10 cellular contexts compared by ENCODE assay signal in genomic region chr19:752652-753517, GRCh38. TPM values are rescaled to one million over a fixed set of nuclear protein-coding genes. Genes with fewer than 3 reads are reported as not detected.
DNase-seq lines count a peak whose midpoint lies in the region; ATAC-seq, FAIRE-seq and TF ChIP-seq lines count a peak whose summit lies in the region.
"Had no signal": no experiment of that assay in that cellular context is flagged by ENCODE, and none has a peak within 500 bp of the region (broad histone marks: within the 10 kb centered on the region; RNA-seq: fewer than 3 reads in every experiment).

No MANE protein-coding gene starts in this region.

- no peaks in the 10 kb centered on the region for H4K20me1 ChIP-seq in K562 (replicated peaks; ENCODE audit: control insufficient read depth, insufficient read depth, low read length)

- no peak overlapping the region for H3K27ac ChIP-seq in K562 (ENCODE audit: extremely low read depth, low read depth, low read length)
- peak overlapping the region; percentile 3 to 70 for H3K27ac ChIP-seq in uterus
- H3K27ac ChIP-seq in caudate nucleus (ENCODE audit: low read depth, low read length), result no peak overlapping the region

- TF ChIP-seq EP300 in K562 (IDR thresholded peaks at IDR 0.05; ENCODE audit: low read length), result no peak

- TF ChIP-seq CTCF in K562 (IDR thresholded peaks at IDR 0.05 in 2 of 3, conservative IDR thresholded peaks at IDR 0.05 in 1 of 3; ENCODE audit: insufficient read depth in 2 of 3, low read depth in 1 of 3, low read length in 3 of 3), result no peak
- TF ChIP-seq CTCF in uterus (IDR thresholded peaks at IDR 0.05), result no peak

- no peaks in the 10 kb centered on the region for H3K4me1 Mint-ChIP-seq in T-helper 2 cell treated with Interferon-gamma antibody and Interleukin-4, amounts not matched to agents 5 μg/mL and 100 μg/mL, for 36 hours (ENCODE audit: low read depth)
- H3K4me1 Mint-ChIP-seq: CD8-positive, alpha-beta memory T cell; central memory CD8-positive, alpha-beta T cell had no signal

- peak; percentile 28 for DNase-seq in NCI-H748 (lab: John Stamatoyannopoulos, UW; ENCODE audit: unreplicated experiment)
- DNase-seq in NCI-H748 treated with DMSO at 0.1 percent for 48 hours (lab: John Stamatoyannopoulos, UW), result no peak
- DNase-seq in K562 (ENCODE audit: extremely low read depth in 1 of 4, low spot score in 3 of 4), result peak in 2 of 4 experiments; percentile 21 to 34
- DNase-seq in left colon, result peak; percentile 87 to 96
- peak in 1 of 2 donors; percentile 65 for DNase-seq in uterus
- no peak for DNase-seq in T-helper 2 cell treated with Interferon-gamma antibody and Interleukin-4, amounts not matched to agents 5 μg/mL and 100 μg/mL, for 36 hours (ENCODE audit: low spot score)
- DNase-seq in caudate nucleus (lab: John Stamatoyannopoulos, UW), result no peak
- no peak for DNase-seq in NCI-H345 (lab: John Stamatoyannopoulos, UW)
- DNase-seq: CD8-positive, alpha-beta memory T cell had no signal

- intact Hi-C loops in K562 (cut with micrococcal nuclease), result no loop called here
- intact Hi-C loops in left colon (cut with DNase I, micrococcal nuclease), result no loop called here
- intact Hi-C loops in uterus (cut with DNase I; ENCODE audit: low total_unique reads), result no loop called here

- no peaks in the 10 kb centered on the region for H3K79me2 ChIP-seq in K562 (ENCODE audit: control insufficient read depth, insufficient read depth, low read length)

- H3K4me3 ChIP-seq in K562 (no peak overlapping the region), uterus (no peak overlapping the region)

- H3K9me3 ChIP-seq in K562 (replicated peaks; ENCODE audit: control insufficient read depth, insufficient read depth, low read depth, low read length), result peaks cover 5% of the 10 kb centered on the region; the same call in 1 of the 2 replicates
- peaks cover 0 to 2% of the 10 kb centered on the region in 2 donors for H3K9me3 ChIP-seq in uterus

- no peaks in the 10 kb centered on the region for H3K27me3 ChIP-seq in K562 (ENCODE audit: control insufficient read depth in 2 of 2, insufficient read depth in 2 of 2, low read length in 2 of 2)
- no peaks in the 10 kb centered on the region for H3K27me3 ChIP-seq in uterus

- no peak overlapping the region for H3K27ac Mint-ChIP-seq in T-helper 2 cell treated with Interferon-gamma antibody and Interleukin-4, amounts not matched to agents 5 μg/mL and 100 μg/mL, for 36 hours
- H3K27ac Mint-ChIP-seq: CD8-positive, alpha-beta memory T cell had no signal

- no peaks in the 10 kb centered on the region for H3K9me1 ChIP-seq in K562 (ENCODE audit: control insufficient read depth, insufficient read depth, low read length)

- H3K36me3 ChIP-seq in K562 (ENCODE audit: control insufficient read depth, insufficient read depth, low read length) (no peaks in the 10 kb centered on the region), uterus (no peaks in the 10 kb centered on the region)

- H3K9me3 Mint-ChIP-seq in T-helper 2 cell treated with Interferon-gamma antibody and Interleukin-4, amounts not matched to agents 5 μg/mL and 100 μg/mL, for 36 hours, result no peaks in the 10 kb centered on the region
- H3K9me3 Mint-ChIP-seq: central memory CD8-positive, alpha-beta T cell had no signal

- BruUV-seq in K562 (replicated peaks; lab: Mats Ljungman, UMichigan), result no TSS peak

- 36% methylated on average over 35 of the region's 39 CpGs for WGBS in K562 (ENCODE audit: insufficient coverage, low coverage, missing lambda C conversion rate)

- H3K9ac ChIP-seq in K562 (ENCODE audit: insufficient read depth in 1 of 2, low read depth in 2 of 2, low read length in 2 of 2), result peak overlapping the region in 1 of 2 experiments; percentile 3; a peak in 1 of 4 replicates

- peak; percentile 26 for FAIRE-seq in K562 (lab: Jason Lieb, UNC)

- POLR2A ChIA-PET in K562 (lab: Yijun Ruan, JAX), result interaction anchor here (0.5 to 1.6 kb wide), 7 partner anchors 8 to 1519 kb away, joined by 3 to 6 read pairs (median 3); no protein-coding TSS in a partner anchor

- ATAC-seq in K562, result no peak
- peak; percentile 52 for ATAC-seq in left colon

- no peaks in the 10 kb centered on the region for H3K27me3 Mint-ChIP-seq in T-helper 2 cell treated with Interferon-gamma antibody and Interleukin-4, amounts not matched to agents 5 μg/mL and 100 μg/mL, for 36 hours (ENCODE audit: low read depth)
- H3K27me3 Mint-ChIP-seq: central memory CD8-positive, alpha-beta T cell had no signal

- CTCF ChIA-PET in K562 (lab: Yijun Ruan, JAX; ENCODE audit: low intra/inter-chr PET ratio), result interaction anchor here (0.6 to 0.8 kb wide), 2 partner anchors 381 to 685 kb away, joined by 3 to 4 read pairs; partner anchors contain the start of gene RPS15

- H3K4me2 ChIP-seq in K562 (ENCODE audit: insufficient read depth, low read length), result no peak overlapping the region

- no peak overlapping the region for H2AFZ ChIP-seq in K562 (ENCODE audit: low read depth, low read length)

- no peaks in the 10 kb centered on the region for H3K36me3 Mint-ChIP-seq in T-helper 2 cell treated with Interferon-gamma antibody and Interleukin-4, amounts not matched to agents 5 μg/mL and 100 μg/mL, for 36 hours (ENCODE audit: low read depth)
- H3K36me3 Mint-ChIP-seq: CD8-positive, alpha-beta memory T cell had no signal

- H3K4me3 Mint-ChIP-seq in T-helper 2 cell treated with Interferon-gamma antibody and Interleukin-4, amounts not matched to agents 5 μg/mL and 100 μg/mL, for 36 hours, result no peak overlapping the region
- H3K4me3 Mint-ChIP-seq: CD8-positive, alpha-beta memory T cell; central memory CD8-positive, alpha-beta T cell had no signal

- TF ChIP-seq POLR2A in K562 (conservative IDR thresholded peaks at IDR 0.05), result no peak
- TF ChIP-seq POLR2A in uterus (IDR thresholded peaks at IDR 0.05), result no peak

- in situ Hi-C loops in K562 (cut with MboI), result loop anchor here (25.0 kb wide), 1 partner anchor 484 kb away; the partner anchor contains the start of genes ATP5F1D, CBARP and MIDN

- peaks cover 11 to 56% of the 10 kb centered on the region in 2 experiments; a peak in 4 of 5 replicates for H3K4me1 ChIP-seq in K562 (replicated peaks in 1 of 2; ENCODE audit: control insufficient read depth in 2 of 2, insufficient read depth in 2 of 2, low read length in 2 of 2)
- no peaks in the 10 kb centered on the region for H3K4me1 ChIP-seq in uterus

- TF ChIP-seq RAD21 in K562 (CRISPR knock-in tag; conservative IDR thresholded peaks at IDR 0.05 in 1 of 2, IDR thresholded peaks at IDR 0.05 in 1 of 2), result no peak

RNA-seq across cellular contexts. Expression of gene MISP, which starts 2.0 kb away (rescaled TPM):
- total RNA-seq in K562 (2011; cell fraction: chromatin; rRNA removed; ENCODE audit: low replicate concordance), result not detected in 2 replicates
- total RNA-seq in K562 (2011; cell fraction: nucleolus; rRNA removed), result not detected in 2 replicates
- total RNA-seq in K562 (2011; cell fraction: nucleoplasm; rRNA removed), result not detected in 2 replicates
- total RNA-seq in K562 (2014; rRNA removed), result 0.05 and 0.24 TPM in 2 replicates
- not detected in 2 replicates for total RNA-seq in K562 (2014; rRNA removed; fragmentation: Illumina TruSeq; extraction: Trizol)
- not detected in 2 replicates for total RNA-seq in K562 (2015; rRNA removed; fragmentation: Illumina TruSeq; extraction: Trizol)
- 0.20 and 0.29 TPM in 2 replicates for total RNA-seq in K562 (2021)
- polyA plus RNA-seq in K562 (2011; rRNA removed), result 0.03 and 0.06 TPM in 2 replicates
- polyA plus RNA-seq in K562 (2011; cell fraction: cytosol; rRNA removed), result 0.10 and 0.13 TPM in 2 replicates
- 0.10 TPM in 1 of 2 replicates, not detected in the other for polyA plus RNA-seq in K562 (2011; cell fraction: nucleus; rRNA removed)
- polyA plus RNA-seq in K562 (2012), result 0.04 and 0.07 TPM in 2 replicates
- polyA plus RNA-seq in K562 (2014; fragmentation: Illumina TruSeq; extraction: Trizol), result not detected in 2 replicates
- not detected for polyA plus RNA-seq in K562 (2014; fragmentation: Nextera tagmentation; extraction: Ambion mirVana)
- 0.04 TPM in 1 of 2 replicates, not detected in the other for polyA plus RNA-seq in K562 (2014; rRNA removed)
- polyA minus RNA-seq in K562 (2011; rRNA and poly(A)+ RNA removed), result not detected in 2 replicates
- polyA minus RNA-seq in K562 (2011; cell fraction: cytosol; rRNA and poly(A)+ RNA removed), result 0.55 TPM in 1 of 2 replicates, not detected in the other
- polyA minus RNA-seq in K562 (2011; cell fraction: nucleus; rRNA and poly(A)+ RNA removed), result not detected in 2 replicates
- total RNA-seq in left colon, result 100 to 1,000 TPM; 414 to 461 TPM
- 1 to 10 TPM in 1 of 4 donors, under 1 TPM in 3; 0.26 to 5.5 (median 0.39) TPM for total RNA-seq in uterus
- total RNA-seq: CD8-positive, alpha-beta memory T cell had no signal
- polyA plus RNA-seq: CD8-positive, alpha-beta memory T cell had no signal

RNA-seq across cellular contexts. Expression of gene PALM, which starts 44.1 kb away (rescaled TPM):
- 4.4 and 8.7 TPM in 2 replicates for total RNA-seq in K562 (2011; cell fraction: chromatin; rRNA removed; ENCODE audit: low replicate concordance)
- total RNA-seq in K562 (2011; cell fraction: nucleolus; rRNA removed), result 4.2 and 5.2 TPM in 2 replicates
- 2.3 and 6.4 TPM in 2 replicates for total RNA-seq in K562 (2011; cell fraction: nucleoplasm; rRNA removed)
- total RNA-seq in K562 (2014; rRNA removed) (2.6 and 3.3 TPM in 2 replicates), K562 (2014; rRNA removed; fragmentation: Illumina TruSeq; extraction: Trizol) (0.51 and 0.73 TPM in 2 replicates), K562 (2015; rRNA removed; fragmentation: Illumina TruSeq; extraction: Trizol) (1.6 and 1.8 TPM in 2 replicates), K562 (2021) (6.6 and 6.9 TPM in 2 replicates), left colon (10 to 100 TPM in 1 of 2 donors, 1 to 10 TPM in 1; 8.7 to 11.9 TPM), uterus (10 to 100 TPM; 12.6 to 91.0 (median 42.2) TPM)
- polyA plus RNA-seq in K562 (2011; rRNA removed) (2.4 and 2.8 TPM in 2 replicates), K562 (2014; fragmentation: Illumina TruSeq; extraction: Trizol) (1.7 and 3.0 TPM in 2 replicates), K562 (2014; fragmentation: Nextera tagmentation; extraction: Ambion mirVana) (under 1 TPM; 0.04 to 0.08 TPM), K562 (2014; rRNA removed) (2.1 and 3.3 TPM in 2 replicates)
- polyA plus RNA-seq in K562 (2011; cell fraction: cytosol; rRNA removed), result 2.4 and 5.7 TPM in 2 replicates
- 2.8 and 5.3 TPM in 2 replicates for polyA plus RNA-seq in K562 (2011; cell fraction: nucleus; rRNA removed)
- polyA plus RNA-seq in K562 (2012), result 3.7 and 10.5 TPM in 2 replicates
- polyA minus RNA-seq in K562 (2011; rRNA and poly(A)+ RNA removed), result 0.45 and 1.0 TPM in 2 replicates
- 8.5 and 10.1 TPM in 2 replicates for polyA minus RNA-seq in K562 (2011; cell fraction: cytosol; rRNA and poly(A)+ RNA removed)
- 1.3 and 2.2 TPM in 2 replicates for polyA minus RNA-seq in K562 (2011; cell fraction: nucleus; rRNA and poly(A)+ RNA removed)
- total RNA-seq: CD8-positive, alpha-beta memory T cell had no signal
- polyA plus RNA-seq: CD8-positive, alpha-beta memory T cell had no signal

RNA-seq across cellular contexts. Expression of gene PTBP1, which starts 44.4 kb away (rescaled TPM):
- 327 and 692 TPM in 2 replicates for total RNA-seq in K562 (2011; cell fraction: chromatin; rRNA removed; ENCODE audit: low replicate concordance)
- 382 and 389 TPM in 2 replicates for total RNA-seq in K562 (2011; cell fraction: nucleolus; rRNA removed)
- total RNA-seq in K562 (2011; cell fraction: nucleoplasm; rRNA removed), result 336 and 353 TPM in 2 replicates
- total RNA-seq in K562 (2014; rRNA removed) (237 and 443 TPM in 2 replicates), K562 (2014; rRNA removed; fragmentation: Illumina TruSeq; extraction: Trizol) (234 TPM in 2 replicates), K562 (2015; rRNA removed; fragmentation: Illumina TruSeq; extraction: Trizol) (183 and 187 TPM in 2 replicates), K562 (2021) (751 and 759 TPM in 2 replicates), left colon (100 to 1,000 TPM; 253 to 306 TPM), uterus (100 to 1,000 TPM in 2 of 4 donors, 10 to 100 TPM in 2; 45.0 to 278 (median 106) TPM)
- polyA plus RNA-seq in K562 (2011; rRNA removed) (131 and 357 TPM in 2 replicates), K562 (2014; fragmentation: Illumina TruSeq; extraction: Trizol) (413 and 465 TPM in 2 replicates), K562 (2014; fragmentation: Nextera tagmentation; extraction: Ambion mirVana) (10 to 100 TPM; 14.0 to 18.1 TPM), K562 (2014; rRNA removed) (291 and 296 TPM in 2 replicates)
- polyA plus RNA-seq in K562 (2011; cell fraction: cytosol; rRNA removed), result 138 and 245 TPM in 2 replicates
- 683 and 1,149 TPM in 2 replicates for polyA plus RNA-seq in K562 (2011; cell fraction: nucleus; rRNA removed)
- 757 and 849 TPM in 2 replicates for polyA plus RNA-seq in K562 (2012)
- polyA minus RNA-seq in K562 (2011; rRNA and poly(A)+ RNA removed), result 127 and 175 TPM in 2 replicates
- 353 and 383 TPM in 2 replicates for polyA minus RNA-seq in K562 (2011; cell fraction: cytosol; rRNA and poly(A)+ RNA removed)
- 242 and 246 TPM in 2 replicates for polyA minus RNA-seq in K562 (2011; cell fraction: nucleus; rRNA and poly(A)+ RNA removed)

RNA-seq across cellular contexts. Expression of gene PRSS57, which starts 57.6 kb away (rescaled TPM):
- total RNA-seq in K562 (2011; cell fraction: chromatin; rRNA removed; ENCODE audit: low replicate concordance), result not detected in 2 replicates
- 0.50 and 1.1 TPM in 2 replicates for total RNA-seq in K562 (2011; cell fraction: nucleolus; rRNA removed)
- 0.37 TPM in 1 of 2 replicates, not detected in the other for total RNA-seq in K562 (2011; cell fraction: nucleoplasm; rRNA removed)
- 1.9 and 2.0 TPM in 2 replicates for total RNA-seq in K562 (2014; rRNA removed)
- not detected in 2 replicates for total RNA-seq in K562 (2014; rRNA removed; fragmentation: Illumina TruSeq; extraction: Trizol)
- total RNA-seq in K562 (2015; rRNA removed; fragmentation: Illumina TruSeq; extraction: Trizol), result 2.5 and 3.0 TPM in 2 replicates
- total RNA-seq in K562 (2021), result 1.0 and 2.0 TPM in 2 replicates
- 0.22 and 0.49 TPM in 2 replicates for polyA plus RNA-seq in K562 (2011; rRNA removed)
- 0.53 and 2.1 TPM in 2 replicates for polyA plus RNA-seq in K562 (2011; cell fraction: cytosol; rRNA removed)
- 0.34 and 0.37 TPM in 2 replicates for polyA plus RNA-seq in K562 (2011; cell fraction: nucleus; rRNA removed)
- polyA plus RNA-seq in K562 (2012), result 4.0 and 26.3 TPM in 2 replicates
- 0.86 TPM in 1 of 2 replicates, not detected in the other for polyA plus RNA-seq in K562 (2014; fragmentation: Illumina TruSeq; extraction: Trizol)
- polyA plus RNA-seq in K562 (2014; fragmentation: Nextera tagmentation; extraction: Ambion mirVana), result under 1 TPM in 1 of 2 experiments, not detected in 1; 0.06 TPM
- polyA plus RNA-seq in K562 (2014; rRNA removed), result 1.5 TPM in 2 replicates
- not detected in 2 replicates for polyA minus RNA-seq in K562 (2011; rRNA and poly(A)+ RNA removed)
- polyA minus RNA-seq in K562 (2011; cell fraction: cytosol; rRNA and poly(A)+ RNA removed), result not detected in 2 replicates
- polyA minus RNA-seq in K562 (2011; cell fraction: nucleus; rRNA and poly(A)+ RNA removed), result not detected in 2 replicates
- not detected for total RNA-seq in left colon
- not detected for total RNA-seq in uterus
- total RNA-seq: CD8-positive, alpha-beta memory T cell had no signal
- polyA plus RNA-seq: CD8-positive, alpha-beta memory T cell had no signal

Comparison
In these comparisons a context has a peak if more than half of its experiments do, and no peak if none do; other contexts are left out.
1. DNase-seq: peak in NCI-H748 (single experiment) and left colon (2 of 2); none in NCI-H748 treated with DMSO at 0.1 percent for 48 hours (single experiment), T-helper 2 cell treated with Interferon-gamma antibody and Interleukin-4, amounts not matched to agents 5 μg/mL and 100 μg/mL, for 36 hours (single experiment), caudate nucleus (0 of 61) and NCI-H345 (single experiment).
2. H3K27ac ChIP-seq: peak in uterus (2 of 2); none in K562 (single experiment) and caudate nucleus (single experiment).
3. RNA of gene MISP, which starts 2.0 kb away (total RNA-seq): 414 to 461 TPM in left colon; 0.26 to 5.5 TPM in uterus and 0.05 to 0.29 TPM in K562; every median in the first group is over 10 times any median in the second.